In the genomic region with DNA sequence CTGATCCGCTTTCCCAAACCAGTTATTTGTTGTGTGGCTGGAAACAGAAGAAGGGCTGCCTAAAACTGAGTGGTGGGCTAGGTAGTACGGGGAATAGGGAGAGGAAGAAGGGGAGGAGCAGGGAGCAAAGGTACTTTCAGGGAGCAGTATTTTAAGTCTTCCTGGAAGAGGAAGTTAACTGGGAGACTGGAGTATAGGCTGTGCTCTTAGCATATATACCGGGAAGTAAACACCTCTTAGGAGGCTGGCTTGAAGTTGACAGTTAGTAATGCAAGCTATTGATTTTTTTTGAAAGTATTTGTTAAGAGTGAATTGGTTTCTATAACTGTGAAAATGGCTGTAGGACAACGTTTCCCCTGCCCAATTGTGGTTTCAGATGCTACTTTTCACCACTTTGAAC, we compare ENCODE assay signal across 1 cellular context.
TF ChIP-seq lines count a peak whose summit lies in the region.

No MANE protein-coding gene starts in this region.

TF ChIP-seq in K562, 482 proteins besides CTCF, POLR2A, EP300 and RAD21 (continued from another document):
- TF ChIP-seq, protein P1, sequence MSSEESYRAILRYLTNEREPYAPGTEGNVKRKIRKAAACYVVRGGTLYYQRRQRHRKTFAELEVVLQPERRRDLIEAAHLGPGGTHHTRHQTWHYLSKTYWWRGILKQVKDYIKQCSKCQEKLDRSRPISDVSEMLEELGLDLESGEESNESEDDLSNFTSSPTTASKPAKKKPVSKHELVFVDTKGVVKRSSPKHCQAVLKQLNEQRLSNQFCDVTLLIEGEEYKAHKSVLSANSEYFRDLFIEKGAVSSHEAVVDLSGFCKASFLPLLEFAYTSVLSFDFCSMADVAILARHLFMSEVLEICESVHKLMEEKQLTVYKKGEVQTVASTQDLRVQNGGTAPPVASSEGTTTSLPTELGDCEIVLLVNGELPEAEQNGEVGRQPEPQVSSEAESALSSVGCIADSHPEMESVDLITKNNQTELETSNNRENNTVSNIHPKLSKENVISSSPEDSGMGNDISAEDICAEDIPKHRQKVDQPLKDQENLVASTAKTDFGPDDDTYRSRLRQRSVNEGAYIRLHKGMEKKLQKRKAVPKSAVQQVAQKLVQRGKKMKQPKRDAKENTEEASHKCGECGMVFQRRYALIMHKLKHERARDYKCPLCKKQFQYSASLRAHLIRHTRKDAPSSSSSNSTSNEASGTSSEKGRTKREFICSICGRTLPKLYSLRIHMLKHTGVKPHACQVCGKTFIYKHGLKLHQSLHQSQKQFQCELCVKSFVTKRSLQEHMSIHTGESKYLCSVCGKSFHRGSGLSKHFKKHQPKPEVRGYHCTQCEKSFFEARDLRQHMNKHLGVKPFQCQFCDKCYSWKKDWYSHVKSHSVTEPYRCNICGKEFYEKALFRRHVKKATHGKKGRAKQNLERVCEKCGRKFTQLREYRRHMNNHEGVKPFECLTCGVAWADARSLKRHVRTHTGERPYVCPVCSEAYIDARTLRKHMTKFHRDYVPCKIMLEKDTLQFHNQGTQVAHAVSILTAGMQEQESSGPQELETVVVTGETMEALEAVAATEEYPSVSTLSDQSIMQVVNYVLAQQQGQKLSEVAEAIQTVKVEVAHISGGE (CRISPR knock-in tag; IDR thresholded peaks at IDR 0.05): no peak
- TF ChIP-seq MBD2 (IDR thresholded peaks at IDR 0.05; ENCODE audit: borderline replicate concordance, low read depth): no peak
